In the genomic region with DNA sequence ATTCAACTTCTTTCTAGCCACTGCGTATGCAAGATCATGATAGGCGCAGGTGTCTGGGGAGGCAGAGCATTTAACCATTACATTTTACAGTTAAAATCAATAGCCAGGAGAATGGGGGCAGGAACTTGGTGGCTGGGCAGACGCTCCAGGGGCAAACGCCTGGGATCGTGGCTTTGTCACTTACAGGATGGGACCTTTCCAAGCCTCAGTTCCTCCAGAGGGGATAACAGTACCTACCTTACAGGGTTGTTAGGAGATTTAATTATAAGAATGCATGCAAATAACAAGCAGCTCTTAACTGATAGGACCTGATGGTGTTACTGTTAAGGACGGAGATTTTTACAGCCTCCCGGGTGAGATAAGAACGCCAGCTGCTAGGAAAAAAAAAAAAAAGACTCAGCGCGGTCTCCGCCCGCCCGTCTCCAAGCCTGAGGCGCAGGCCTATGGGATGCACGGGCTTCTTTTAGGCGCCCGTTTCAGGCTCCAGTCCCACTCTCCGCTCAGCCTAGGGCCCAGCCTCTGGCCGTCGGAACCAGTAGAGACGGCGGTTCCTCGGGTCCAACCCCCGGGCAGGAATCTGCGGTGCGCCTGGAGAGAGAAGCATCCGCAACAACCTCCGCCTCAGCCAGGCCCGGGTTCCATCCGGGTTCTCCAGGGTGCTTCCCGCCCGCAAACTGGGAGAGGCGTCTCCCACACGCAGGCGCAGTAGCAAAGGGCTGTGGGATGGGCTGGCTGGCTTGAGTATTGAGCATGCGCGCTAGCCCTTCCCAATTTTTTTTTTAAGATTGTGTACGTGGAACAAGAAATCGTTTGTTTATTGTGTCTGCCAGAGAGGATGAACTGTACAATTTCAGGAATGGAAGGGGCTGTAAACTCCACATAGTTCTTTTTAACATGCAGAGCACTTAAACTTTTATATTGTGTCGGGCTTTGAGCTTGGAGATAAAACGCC, we compare ENCODE assay signal across 8 cellular contexts. TPM values are rescaled to one million over a fixed set of nuclear protein-coding genes. Genes with fewer than 3 reads are reported as not detected.
A peak's percentile ranks its signal among the peaks of the same experiment; 100 is the strongest.
DNase-seq lines count a peak whose midpoint lies in the region; ATAC-seq, FAIRE-seq and TF ChIP-seq lines count a peak whose summit lies in the region.

A gene (minus strand): TSS at position 653 of the 952 bp plus-strand sequence. CDS start 4,564 bp downstream, outside the sequence.

- no peaks in the 10 kb centered on the region for H3K9me3 Mint-ChIP-seq in type B pancreatic cell

- H3K79me2 ChIP-seq in SU-DHL-6 (ENCODE audit: insufficient read depth, low read length): no peaks in the 10 kb centered on the region

- 0 to 2% (median 1%) methylated on average over 29 to 41 of the region's 41 CpGs for WGBS in heart left ventricle, 4 donors

- H3K9ac ChIP-seq in SU-DHL-6 (ENCODE audit: low read length): peak within 1 kb of the TSS; percentile 87
- H3K9ac ChIP-seq in adipocyte (ENCODE audit: low read length): peak within 1 kb of the TSS; percentile 90

- peak within 1 kb of the TSS; percentile 87 for H3K4me2 ChIP-seq in SU-DHL-6 (ENCODE audit: low read depth, low read length, poor library complexity, severe bottlenecking)

- H3F3A ChIP-seq in SU-DHL-6 (ENCODE audit: insufficient read depth): peaks cover 27% of the 10 kb centered on the region; the same call in 1 of the 2 replicates

- no peaks in the 10 kb centered on the region for H3K27me3 Mint-ChIP-seq in type B pancreatic cell

- H4K20me1 ChIP-seq in SU-DHL-6 (ENCODE audit: low read depth, low read length): no peaks in the 10 kb centered on the region

- H3K27me3 ChIP-seq in SU-DHL-6 (ENCODE audit: low read length) (no peaks in the 10 kb centered on the region), adipocyte (replicated peaks; ENCODE audit: control insufficient read depth, insufficient read depth, low read length) (no peaks in the 10 kb centered on the region), heart left ventricle (no peaks in the 10 kb centered on the region)

- TF ChIP-seq CTCF in SU-DHL-6 (IDR thresholded peaks at IDR 0.05; ENCODE audit: insufficient read depth, low read length, poor library complexity, severe bottlenecking) (no peak), heart left ventricle (IDR thresholded peaks at IDR 0.05) (no peak), type B pancreatic cell (conservative IDR thresholded peaks at IDR 0.05) (no peak)

- H3K9me2 ChIP-seq in SU-DHL-6 (replicated peaks; ENCODE audit: insufficient read depth, low read length): no peaks in the 10 kb centered on the region

- H3K9me3 ChIP-seq in SU-DHL-6 (ENCODE audit: insufficient read depth, low read length): no peaks in the 10 kb centered on the region
- H3K9me3 ChIP-seq in adipocyte (ENCODE audit: control insufficient read depth, low read length): no peaks in the 10 kb centered on the region
- no peaks in the 10 kb centered on the region for H3K9me3 ChIP-seq in heart left ventricle

- peaks cover 10% of the 10 kb centered on the region for H3K4me1 Mint-ChIP-seq in type B pancreatic cell (ENCODE audit: unreplicated experiment)

- peak; percentile 68 for DNase-seq in GM12892 (ENCODE audit: insufficient read length)
- DNase-seq in NCI-H1417 treated with DMSO at 0.1 percent for 48 hours (lab: John Stamatoyannopoulos, UW): peak; percentile 22
- peak; percentile 97 for DNase-seq in adipocyte (ENCODE audit: low read depth)
- peak; percentile 92 to 96 (median 95) for DNase-seq in heart left ventricle
- peak; percentile 95 for DNase-seq in pons (ENCODE audit: low spot score)
- DNase-seq in type B pancreatic cell (ENCODE audit: extremely low spot score, unreplicated experiment): peak; percentile 93

- FAIRE-seq in GM12892 (lab: Jason Lieb, UNC): peak; percentile 87

- TF ChIP-seq POLR2A in GM12892 (IDR thresholded peaks at IDR 0.05; ENCODE audit: low read depth, low read length): peak; percentile 86
- TF ChIP-seq POLR2A in heart left ventricle (IDR thresholded peaks at IDR 0.05): peak in 1 of 2 donors; percentile 95

- H3K4me3 ChIP-seq in SU-DHL-6 (ENCODE audit: insufficient read depth, low read length, poor library complexity, severe bottlenecking): peak within 1 kb of the TSS; percentile 94
- H3K4me3 ChIP-seq in adipocyte (ENCODE audit: low read length): peak within 1 kb of the TSS; percentile 87
- H3K4me3 ChIP-seq in heart left ventricle: peak within 1 kb of the TSS; percentile 36 to 89 (median 72)

- intact Hi-C loops in heart left ventricle (cut with DNase I): loop anchor here in 3 of 10 donors (1.0 to 10.0 kb wide), 5 partner anchors 19 to 377 kb away; a partner anchor contains a TSS

- peaks cover 11% of the 10 kb centered on the region for H3K36me3 Mint-ChIP-seq in type B pancreatic cell

- H3K27ac Mint-ChIP-seq in type B pancreatic cell: peak within 1 kb of the TSS; percentile 94

- H3K4me3 Mint-ChIP-seq in type B pancreatic cell: peak within 1 kb of the TSS; percentile 89

- H3K4me1 ChIP-seq in adipocyte (ENCODE audit: control insufficient read depth, insufficient read depth, low read length): peaks cover 12% of the 10 kb centered on the region
- peaks cover 0 to 32% (median 28%) of the 10 kb centered on the region in 12 donors for H3K4me1 ChIP-seq in heart left ventricle

- H3K36me3 ChIP-seq in SU-DHL-6 (ENCODE audit: low read length): peaks cover 15% of the 10 kb centered on the region; the same call in 1 of the 2 replicates
- H3K36me3 ChIP-seq in adipocyte (ENCODE audit: control insufficient read depth, insufficient read depth, low read length, severe bottlenecking): peaks cover 36% of the 10 kb centered on the region
- H3K36me3 ChIP-seq in heart left ventricle: peaks cover 0 to 42% (median 34%) of the 10 kb centered on the region in 9 donors

- ATAC-seq in HG02840 (IDR thresholded peaks at IDR 0.05; ENCODE audit: low FRiP score, unreplicated experiment): peak; percentile 81
- peak; percentile 96 to 99 (median 98) for ATAC-seq in heart left ventricle

- peak within 1 kb of the TSS; percentile 98 for H2AFZ ChIP-seq in SU-DHL-6 (ENCODE audit: low read depth, low read length, severe bottlenecking)

- no peak within 1 kb of the TSS for H3K27ac ChIP-seq in SU-DHL-6 (ENCODE audit: low read depth, low read length)
- H3K27ac ChIP-seq in heart left ventricle: peak within 1 kb of the TSS; percentile 56 to 91 (median 86)

RNA-seq across cellular contexts. Expression of the gene that starts here (rescaled TPM):
- 3.2 TPM for polyA plus RNA-seq in GM12892 (2012; ENCODE audit: missing spikeins)
- total RNA-seq in heart left ventricle (1 to 10 TPM; 2.2 to 5.0 (median 3.4) TPM), type B pancreatic cell (ENCODE audit: low replicate concordance) (6.2 and 8.1 TPM in 2 replicates)
- 1 to 10 TPM; 2.2 to 4.1 TPM for polyA plus RNA-seq in heart left ventricle

Comparison
In these comparisons a context has a peak if more than half of its experiments do, and no peak if none do; other contexts are left out.
1. DNase-seq: peak in every context shown above with its lines; median percentile 97 in adipocyte; 95 in heart left ventricle; 95 in pons; 93 in type B pancreatic cell; 68 in GM12892; 22 in NCI-H1417 treated with DMSO at 0.1 percent for 48 hours.